2 cellular contexts compared by ENCODE assay signal in genomic region chr10:71868192-71868697, GRCh38.
A peak's percentile ranks its signal among the peaks of the same experiment; 100 is the strongest.
TF ChIP-seq lines count a peak whose summit lies in the region.

No MANE protein-coding gene starts in this region.

TF ChIP-seq in K562, 482 proteins besides CTCF, POLR2A, EP300 and RAD21 (continued from another document and continues in another):
- TF ChIP-seq ZNF76 (CRISPR knock-in tag; IDR thresholded peaks at IDR 0.05; ENCODE audit: borderline replicate concordance) (0 out of 2 replicates have a peak, but pooled peaks have one; percentile 22), RAD51 (IDR thresholded peaks at IDR 0.05; ENCODE audit: borderline replicate concordance, low read depth) (peak; percentile 91), FOXM1 (IDR thresholded peaks at IDR 0.05; ENCODE audit: low read depth) (0 out of 2 replicates have a peak, but pooled peaks have one; percentile 29), FOXM1 (CRISPR knock-in tag; IDR thresholded peaks at IDR 0.05; ENCODE audit: low read depth) (no peak), POLR2AphosphoS5 (IDR thresholded peaks at IDR 0.05; ENCODE audit: control insufficient read depth, insufficient read depth, low read depth, low read length) (no peak), CBFA2T3 (IDR thresholded peaks at IDR 0.05) (peak; percentile 44), ZBTB40 (IDR thresholded peaks at IDR 0.05) (peak; percentile 67), ZBTB40 (CRISPR knock-in tag; IDR thresholded peaks at IDR 0.05) (no peak), ZNF592 (IDR thresholded peaks at IDR 0.05) (peak; percentile 82; the same call in 1 of the 2 replicates), ZNF589 (CRISPR knock-in tag; IDR thresholded peaks at IDR 0.05; ENCODE audit: low read depth) (peak; percentile 90), MAFF (IDR thresholded peaks at IDR 0.05; ENCODE audit: low read length) (no peak), EP400 (IDR thresholded peaks at IDR 0.05) (peak; percentile 40), HDAC8 (tag; IDR thresholded peaks at IDR 0.05) (peak; percentile 50; the same call in 1 of the 2 replicates), BRCA1 (IDR thresholded peaks at IDR 0.05) (no peak), BRCA1 (CRISPR knock-in tag; IDR thresholded peaks at IDR 0.05) (no peak), MAFG (tag; conservative IDR thresholded peaks at IDR 0.05) (0 out of 2 replicates have a peak, but pooled peaks have one; percentile 5)

TF ChIP-seq in HepG2, 621 proteins besides CTCF, POLR2A, EP300 and RAD21 (continued from another document):
- TF ChIP-seq ZNF687 (CRISPR knock-in tag; IDR thresholded peaks at IDR 0.05), result peak; percentile 17; the same call in 1 of the 2 replicates
- no peak for TF ChIP-seq SCMH1 (CRISPR knock-in tag; IDR thresholded peaks at IDR 0.05; ENCODE audit: borderline replicate concordance)
- no peak for TF ChIP-seq NR3C1 (CRISPR knock-in tag; IDR thresholded peaks at IDR 0.05)
- no peak for TF ChIP-seq FOXA1 (IDR thresholded peaks at IDR 0.05)
- 0 out of 2 replicates have a peak, but pooled peaks have one; percentile 17 for TF ChIP-seq FOXA1 (CRISPR knock-in tag; IDR thresholded peaks at IDR 0.05)
- no peak for TF ChIP-seq KAT2B (IDR thresholded peaks at IDR 0.05; ENCODE audit: borderline replicate concordance, low read depth, low read length)
- no peak for TF ChIP-seq ZNF607 (CRISPR knock-in tag; IDR thresholded peaks at IDR 0.05; ENCODE audit: borderline replicate concordance)
- TF ChIP-seq USF2 (IDR thresholded peaks at IDR 0.05; ENCODE audit: low read depth, low read length), result peak; percentile 66
- peak; percentile 36; the same call in 1 of the 2 replicates for TF ChIP-seq USF2 (CRISPR knock-in tag; IDR thresholded peaks at IDR 0.05; ENCODE audit: borderline replicate concordance)
- no peak for TF ChIP-seq PBX3 (CRISPR knock-in tag; IDR thresholded peaks at IDR 0.05; ENCODE audit: borderline replicate concordance)
- TF ChIP-seq ZBTB34 (CRISPR knock-in tag; IDR thresholded peaks at IDR 0.05), result no peak
- no peak for TF ChIP-seq MLX (CRISPR knock-in tag; IDR thresholded peaks at IDR 0.05)
- TF ChIP-seq TRIM22 (IDR thresholded peaks at IDR 0.05), result no peak
- peak; percentile 17; the same call in 1 of the 2 replicates for TF ChIP-seq ARID5B (CRISPR knock-in tag; IDR thresholded peaks at IDR 0.05)
